8 cellular contexts compared by ENCODE assay signal in genomic region chr3:66827726-66828125, GRCh38.
"Had no signal": no experiment of that assay in that cellular context is flagged by ENCODE, and none has a peak within 500 bp of the region (broad histone marks: within the 10 kb centered on the region; RNA-seq: fewer than 3 reads in every experiment).

No MANE protein-coding gene starts in this region.

- H2AFZ ChIP-seq: GM23338 had no signal

- ATAC-seq: GM23338, K562 had no signal

- H3K27ac ChIP-seq: HL-60 had no signal

- H3K4me3 ChIP-seq: GM23338, K562 had no signal

- DNase-seq: H9, HCEC 1CT, KG1 had no signal

- H3K4me2 ChIP-seq: GM23338 had no signal

- FAIRE-seq: H1, H54, K562 had no signal
